In genomic region chr7:106595922-106596321, GRCh38 we compare ENCODE assay signal across 1 cellular context.
TF ChIP-seq lines count a peak whose summit lies in the region.

No MANE protein-coding gene starts in this region.

TF ChIP-seq in K562, 482 proteins besides CTCF, POLR2A, EP300 and RAD21 (continued from another document):
- TF ChIP-seq FOXP4 (CRISPR knock-in tag; IDR thresholded peaks at IDR 0.05; ENCODE audit: borderline replicate concordance) (no peak), NR0B1 (IDR thresholded peaks at IDR 0.05; ENCODE audit: partially characterized antibody) (no peak), ZBTB49 (CRISPR knock-in tag; IDR thresholded peaks at IDR 0.05; ENCODE audit: borderline replicate concordance) (no peak), ZNF347 (CRISPR knock-in tag; IDR thresholded peaks at IDR 0.05; ENCODE audit: low read depth) (no peak), ELK3 (CRISPR knock-in tag; IDR thresholded peaks at IDR 0.05) (no peak), ZNF780A (CRISPR knock-in tag; IDR thresholded peaks at IDR 0.05) (no peak), ZNF76 (CRISPR knock-in tag; IDR thresholded peaks at IDR 0.05; ENCODE audit: borderline replicate concordance) (no peak), PPARD (CRISPR knock-in tag; IDR thresholded peaks at IDR 0.05) (no peak), COPS2 (conservative IDR thresholded peaks at IDR 0.05) (no peak), ZNF436 (CRISPR knock-in tag; IDR thresholded peaks at IDR 0.05) (no peak), FOS (IDR thresholded peaks at IDR 0.05; ENCODE audit: extremely low read depth, insufficient read length) (no peak), ATF7 (IDR thresholded peaks at IDR 0.05) (no peak), ZFP1 (CRISPR knock-in tag; IDR thresholded peaks at IDR 0.05) (no peak), NKRF (IDR thresholded peaks at IDR 0.05; ENCODE audit: borderline replicate concordance) (0 out of 2 replicates have a peak, but pooled peaks have one; percentile 52), E2F5 (CRISPR knock-in tag; IDR thresholded peaks at IDR 0.05) (no peak), FOXM1 (IDR thresholded peaks at IDR 0.05; ENCODE audit: low read depth) (no peak), FOXM1 (CRISPR knock-in tag; IDR thresholded peaks at IDR 0.05; ENCODE audit: low read depth) (no peak), ZBTB5 (IDR thresholded peaks at IDR 0.05) (peak; percentile 29; the same call in 1 of the 2 replicates), PHB (CRISPR knock-in tag; IDR thresholded peaks at IDR 0.05) (no peak), NR2C2 (CRISPR knock-in tag; IDR thresholded peaks at IDR 0.05) (no peak), NR2C2 (tag; IDR thresholded peaks at IDR 0.05) (no peak), ARID1B (IDR thresholded peaks at IDR 0.05) (peak; percentile 6; the same call in 1 of the 2 replicates), PCBP1 (IDR thresholded peaks at IDR 0.05; ENCODE audit: low read depth, low read length, poor library complexity, severe bottlenecking) (no peak), ZNF282 (CRISPR knock-in tag; IDR thresholded peaks at IDR 0.05) (no peak), ZNF584 (CRISPR knock-in tag; IDR thresholded peaks at IDR 0.05; ENCODE audit: low read depth) (no peak), MAFK (IDR thresholded peaks at IDR 0.05; ENCODE audit: low read length) (no peak), HDAC6 (IDR thresholded peaks at IDR 0.05; ENCODE audit: low read depth, low read length) (no peak), THRAP3 (IDR thresholded peaks at IDR 0.05; ENCODE audit: borderline replicate concordance) (peak; percentile 56; the same call in 1 of the 2 replicates), ARHGAP35 (IDR thresholded peaks at IDR 0.05; ENCODE audit: partially characterized antibody) (no peak), ZNF398 (CRISPR knock-in tag; IDR thresholded peaks at IDR 0.05) (no peak), NFYB (IDR thresholded peaks at IDR 0.05; ENCODE audit: extremely low read depth, insufficient read length) (no peak), ZNF24 (IDR thresholded peaks at IDR 0.05) (no peak), NR3C1 (CRISPR knock-in tag; IDR thresholded peaks at IDR 0.05) (no peak), LARP7 (IDR thresholded peaks at IDR 0.05) (0 out of 2 replicates have a peak, but pooled peaks have one; percentile 70), ZNF124 (CRISPR knock-in tag; IDR thresholded peaks at IDR 0.05) (no peak), ARID2 (IDR thresholded peaks at IDR 0.05) (peak; percentile 50; the same call in 1 of the 2 replicates), KHSRP (IDR thresholded peaks at IDR 0.05) (0 out of 2 replicates have a peak, but pooled peaks have one; percentile 30), ZNF507 (tag; conservative IDR thresholded peaks at IDR 0.05) (no peak), EGR1 (conservative IDR thresholded peaks at IDR 0.05) (no peak), CHD1 (IDR thresholded peaks at IDR 0.05; ENCODE audit: low read length) (no peak), PCBP2 (IDR thresholded peaks at IDR 0.05; ENCODE audit: low read depth, low read length, poor library complexity, severe bottlenecking) (peak; percentile 52), DLX4 (CRISPR knock-in tag; IDR thresholded peaks at IDR 0.05) (no peak), ZNF316 (IDR thresholded peaks at IDR 0.05) (no peak), PHF20 (IDR thresholded peaks at IDR 0.05; ENCODE audit: partially characterized antibody) (no peak), FOXK2 (conservative IDR thresholded peaks at IDR 0.05 in 1 of 2, IDR thresholded peaks at IDR 0.05 in 1 of 2; ENCODE audit: low read depth in 2 of 2) (no peak), SP2 (IDR thresholded peaks at IDR 0.05; ENCODE audit: extremely low read depth, low read depth, low read length, poor library complexity, severe bottlenecking) (no peak), YBX1 (IDR thresholded peaks at IDR 0.05) (no peak)
